In genomic region chr16:2251281-2252111, GRCh38 we compare ENCODE assay signal across 8 cellular contexts. TPM values are rescaled to one million over a fixed set of nuclear protein-coding genes. Genes with fewer than 3 reads are reported as not detected.
A peak's percentile ranks its signal among the peaks of the same experiment; 100 is the strongest.
DNase-seq lines count a peak whose midpoint lies in the region; TF ChIP-seq lines count a peak whose summit lies in the region.

TSS of gene ECI1 (minus strand) at chr16:2251587. CDS start at chr16:2251566, 21 bp downstream.

- no peaks in the 10 kb centered on the region for H3K9me3 Mint-ChIP-seq in activated naive CD8-positive, alpha-beta T cell (ENCODE audit: low read depth)
- peaks cover 2% of the 10 kb centered on the region for H3K9me3 Mint-ChIP-seq in glutamatergic neuron (ENCODE audit: unreplicated experiment)
- no peaks in the 10 kb centered on the region for H3K9me3 Mint-ChIP-seq in osteocyte (ENCODE audit: unreplicated experiment)

- H3K4me3 ChIP-seq in GM06990 (replicated peaks; ENCODE audit: low read depth, low read length) (peak within 1 kb of the TSS; percentile 63), HEK293 (ENCODE audit: low read depth, low read length) (peak within 1 kb of the TSS; percentile 78), thymus (ENCODE audit: low read length) (peak within 1 kb of the TSS; percentile 90)

- peaks cover 17% of the 10 kb centered on the region for H3K36me3 ChIP-seq in GM06990 (ENCODE audit: control insufficient read depth, insufficient read depth, low read length)
- peaks cover 43 to 56% of the 10 kb centered on the region in 2 experiments for H3K36me3 ChIP-seq in HEK293 (ENCODE audit: control insufficient read depth in 2 of 2, insufficient read depth in 1 of 2, low read length in 2 of 2)
- peaks cover 43% of the 10 kb centered on the region for H3K36me3 ChIP-seq in thymus (ENCODE audit: control insufficient read depth, insufficient read depth)

- H3K4me3 Mint-ChIP-seq in activated naive CD8-positive, alpha-beta T cell = peak within 1 kb of the TSS; percentile 90
- H3K4me3 Mint-ChIP-seq in glutamatergic neuron (ENCODE audit: unreplicated experiment) = peak within 1 kb of the TSS; percentile 87
- H3K4me3 Mint-ChIP-seq in osteocyte (ENCODE audit: unreplicated experiment) = peak within 1 kb of the TSS; percentile 87

- peak; percentile 94 for DNase-seq in GM06990 (ENCODE audit: extremely low read depth, insufficient read length)
- peak; percentile 94 for DNase-seq in NAMALWA (ENCODE audit: low spot score)
- peak; percentile 85 for DNase-seq in SKM-1 treated with dmso at 0.1 percent for 144 hours (lab: John Stamatoyannopoulos, UW; ENCODE audit: unreplicated experiment)
- DNase-seq in glutamatergic neuron = peak; percentile 94
- peak; percentile 97 for DNase-seq in osteocyte (ENCODE audit: extremely low spot score, unreplicated experiment)

- CTCF ChIA-PET in HEK293 (lab: Yijun Ruan, JAX) = interaction anchor here (0.6 to 1.9 kb wide), 8 partner anchors 10 to 322 kb away, joined by 3 to 14 read pairs (median 4); partner anchors contain the start of genes PGP and TRAF7

- POLR2A ChIA-PET in HEK293 (lab: Yijun Ruan, JAX) = interaction anchor here (0.6 to 3.7 kb wide), 30 partner anchors 8 to 351 kb away, joined by 3 to 48 read pairs (median 6); partner anchors contain the start of genes AMDHD2, CCNF, DNASE1L2 and E4F1

- H3K4me1 ChIP-seq in HEK293 (ENCODE audit: control insufficient read depth, insufficient read depth, low read length) (peaks cover 7% of the 10 kb centered on the region), thymus (ENCODE audit: control insufficient read depth, insufficient read depth, low read length) (peaks cover 14% of the 10 kb centered on the region)

- H3K27me3 ChIP-seq in GM06990 (replicated peaks; ENCODE audit: control insufficient read depth, insufficient read depth, low read length) (no peaks in the 10 kb centered on the region), thymus (ENCODE audit: control insufficient read depth, insufficient read depth) (no peaks in the 10 kb centered on the region)

- no peaks in the 10 kb centered on the region for H3K27me3 Mint-ChIP-seq in activated naive CD8-positive, alpha-beta T cell
- H3K27me3 Mint-ChIP-seq in glutamatergic neuron (ENCODE audit: unreplicated experiment) = no peaks in the 10 kb centered on the region
- no peaks in the 10 kb centered on the region for H3K27me3 Mint-ChIP-seq in osteocyte (ENCODE audit: unreplicated experiment)

- H3K36me3 Mint-ChIP-seq in activated naive CD8-positive, alpha-beta T cell = no peaks in the 10 kb centered on the region
- no peaks in the 10 kb centered on the region for H3K36me3 Mint-ChIP-seq in glutamatergic neuron (ENCODE audit: unreplicated experiment)
- peaks cover 28% of the 10 kb centered on the region for H3K36me3 Mint-ChIP-seq in osteocyte (ENCODE audit: unreplicated experiment)

- TF ChIP-seq CTCF in GM06990 (IDR thresholded peaks at IDR 0.05; ENCODE audit: insufficient read depth, low read length, poor library complexity, severe bottlenecking) = peak; percentile 70
- TF ChIP-seq CTCF in HEK293 (tag by site-specific recombination; IDR thresholded peaks at IDR 0.05) = peak; percentile 97
- TF ChIP-seq CTCF in glutamatergic neuron (IDR thresholded peaks at IDR 0.05; ENCODE audit: partially characterized antibody, unreplicated experiment) = peak; percentile 66
- peak; percentile 79 for TF ChIP-seq CTCF in osteocyte (IDR thresholded peaks at IDR 0.05)

- peaks cover 12% of the 10 kb centered on the region for H3K4me1 Mint-ChIP-seq in activated naive CD8-positive, alpha-beta T cell (ENCODE audit: low read depth)
- H3K4me1 Mint-ChIP-seq in glutamatergic neuron (ENCODE audit: low read depth, unreplicated experiment) (no peaks in the 10 kb centered on the region), osteocyte (ENCODE audit: unreplicated experiment) (peaks cover 20% of the 10 kb centered on the region)

- 5% methylated on average over 90 of the region's 90 CpGs for WGBS in thymus

- H3K9me3 ChIP-seq in HEK293 (ENCODE audit: control insufficient read depth, insufficient read depth, low read depth, low read length) = no peaks in the 10 kb centered on the region
- H3K9me3 ChIP-seq in thymus (ENCODE audit: control insufficient read depth) = no peaks in the 10 kb centered on the region

- H3K27ac Mint-ChIP-seq in activated naive CD8-positive, alpha-beta T cell = peak within 1 kb of the TSS; percentile 86
- H3K27ac Mint-ChIP-seq in glutamatergic neuron (ENCODE audit: unreplicated experiment) (peak within 1 kb of the TSS; percentile 17), osteocyte (ENCODE audit: unreplicated experiment) (peak within 1 kb of the TSS; percentile 84)

- H3K27ac ChIP-seq in HEK293 (ENCODE audit: extremely low read depth, low read depth, low read length) = peak within 1 kb of the TSS; percentile 91
- H3K27ac ChIP-seq in thymus (ENCODE audit: low read depth) = peak within 1 kb of the TSS; percentile 93

TF ChIP-seq in HEK293, 187 proteins besides CTCF, POLR2A, EP300 and RAD21 (continues in another document):
- TF ChIP-seq ZNF529 (tag by site-specific recombination; IDR thresholded peaks at IDR 0.05; ENCODE audit: insufficient replicate concordance) = no peak
- 0 out of 2 replicates have a peak, but pooled peaks have one; percentile 6 for TF ChIP-seq ZNF37A (tag by site-specific recombination; IDR thresholded peaks at IDR 0.05)
- TF ChIP-seq ZNF548 (tag by site-specific recombination; IDR thresholded peaks at IDR 0.05) = no peak
- peak; percentile 91; the same call in 1 of the 2 replicates for TF ChIP-seq ZNF610 (tag by site-specific recombination; IDR thresholded peaks at IDR 0.05; ENCODE audit: borderline replicate concordance)
- peak; percentile 96 for TF ChIP-seq ZSCAN30 (tag by site-specific recombination; IDR thresholded peaks at IDR 0.05)
- peak; percentile 77; the same call in 1 of the 2 replicates for TF ChIP-seq ZNF24 (tag by site-specific recombination; IDR thresholded peaks at IDR 0.05)
- TF ChIP-seq ZFP37 (tag by site-specific recombination; IDR thresholded peaks at IDR 0.05) = peak; percentile 87; the same call in 1 of the 2 replicates
- TF ChIP-seq ZBTB17 (tag by site-specific recombination; IDR thresholded peaks at IDR 0.05) = peak; percentile 91
- TF ChIP-seq PATZ1 (tag by site-specific recombination; IDR thresholded peaks at IDR 0.05) = peak; percentile 100
- peak; percentile 38; the same call in 1 of the 2 replicates for TF ChIP-seq REST (tag by site-specific recombination; IDR thresholded peaks at IDR 0.05)
- no peak for TF ChIP-seq ZFP3 (tag by site-specific recombination; IDR thresholded peaks at IDR 0.05; ENCODE audit: low read depth)
- peak; percentile 99 for TF ChIP-seq ZEB2 (tag by site-specific recombination; IDR thresholded peaks at IDR 0.05)
- TF ChIP-seq ZNF626 (tag by site-specific recombination; IDR thresholded peaks at IDR 0.05) = no peak; the same call in 1 of the 2 replicates
- no peak for TF ChIP-seq ZNF521 (tag by site-specific recombination; IDR thresholded peaks at IDR 0.05)
- TF ChIP-seq KLF9 (tag by site-specific recombination; IDR thresholded peaks at IDR 0.05; ENCODE audit: low read depth) = peak; percentile 91

RNA-seq across cellular contexts. Expression of gene ECI1, which starts in this region (rescaled TPM):
- total RNA-seq in glutamatergic neuron (ENCODE audit: unreplicated experiment) = 50.9 TPM
- 46.4 and 48.1 TPM in 2 replicates for total RNA-seq in osteocyte
- 47.0 TPM for polyA plus RNA-seq in thymus

Comparison
In these comparisons a context has a peak if more than half of its experiments do, and no peak if none do; other contexts are left out.
1. Peak in every context shown above with its lines: DNase-seq, H3K4me3 ChIP-seq and H3K27ac ChIP-seq.
2. H3K27ac Mint-ChIP-seq: peak in every context shown above with its lines; median percentile 86 in activated naive CD8-positive, alpha-beta T cell; 84 in osteocyte; 17 in glutamatergic neuron.